Comparison of ENCODE assay signal across 23 cellular contexts in genomic region chr20:24694157-24694726, GRCh38.
A peak's percentile ranks its signal among the peaks of the same experiment; 100 is the strongest.
DNase-seq lines count a peak whose midpoint lies in the region; ATAC-seq and TF ChIP-seq lines count a peak whose summit lies in the region.
"Had no signal": no experiment of that assay in that cellular context is flagged by ENCODE, and none has a peak within 500 bp of the region (broad histone marks: within the 10 kb centered on the region; RNA-seq: fewer than 3 reads in every experiment).

No MANE protein-coding gene starts in this region.

- H3K18ac ChIP-seq in mesenchymal stem cell (ENCODE audit: low read depth in 1 of 2, low read length in 2 of 2), result no peak overlapping the region

- intact Hi-C loops in stomach (cut with DNase I; ENCODE audit: low total_unique reads), result no loop called here

- no peaks in the 10 kb centered on the region for H3K36me3 ChIP-seq in Peyer's patch
- H3K36me3 ChIP-seq in mesenchymal stem cell (ENCODE audit: control insufficient read depth in 1 of 2, insufficient read depth in 2 of 2, low read depth in 1 of 2, low read length in 2 of 2), result no peaks in the 10 kb centered on the region
- no peaks in the 10 kb centered on the region for H3K36me3 ChIP-seq in stomach
- H3K36me3 ChIP-seq: esophagus squamous epithelium, gastroesophageal sphincter had no signal

- no peak overlapping the region for H3K4me3 ChIP-seq in Peyer's patch
- no peak overlapping the region for H3K4me3 ChIP-seq in mesenchymal stem cell (ENCODE audit: insufficient read depth in 1 of 2, low read depth in 1 of 2, low read length in 2 of 2)
- H3K4me3 ChIP-seq in stomach, result no peak overlapping the region
- H3K4me3 ChIP-seq: body of pancreas, esophagus squamous epithelium, gastroesophageal sphincter, GM12878 had no signal

- no peak overlapping the region for H3K4ac ChIP-seq in mesenchymal stem cell (ENCODE audit: low read depth in 1 of 2, low read length in 2 of 2)

- no peak overlapping the region for H3K23ac ChIP-seq in mesenchymal stem cell (ENCODE audit: low read length in 2 of 2)

- TF ChIP-seq EP300 in stomach (IDR thresholded peaks at IDR 0.05), result no peak

- no peak for TF ChIP-seq POLR2A in Peyer's patch (IDR thresholded peaks at IDR 0.05)
- TF ChIP-seq POLR2A in stomach (IDR thresholded peaks at IDR 0.05), result no peak

- H3K4me1 ChIP-seq in Peyer's patch, result no peaks in the 10 kb centered on the region
- H3K4me1 ChIP-seq in mesenchymal stem cell (ENCODE audit: control insufficient read depth, insufficient read depth, low read depth, low read length), result no peaks in the 10 kb centered on the region
- peaks cover 0 to 11% (median 0%) of the 10 kb centered on the region in 4 donors for H3K4me1 ChIP-seq in stomach
- no peaks in the 10 kb centered on the region for H3K4me1 ChIP-seq in foreskin keratinocyte
- H3K4me1 ChIP-seq: body of pancreas had no signal

- H3K9ac ChIP-seq in mesenchymal stem cell (ENCODE audit: low read length), result peak overlapping the region; percentile 11

- no peaks in the 10 kb centered on the region for H3K9me3 ChIP-seq in Peyer's patch
- no peaks in the 10 kb centered on the region for H3K9me3 ChIP-seq in mesenchymal stem cell (ENCODE audit: control insufficient read depth, low read length)
- no peaks in the 10 kb centered on the region for H3K9me3 ChIP-seq in stomach
- H3K9me3 ChIP-seq: body of pancreas, esophagus squamous epithelium, gastroesophageal sphincter had no signal

- H4K8ac ChIP-seq in mesenchymal stem cell (ENCODE audit: low read length), result no peak overlapping the region

- no peak overlapping the region for H3K14ac ChIP-seq in mesenchymal stem cell (ENCODE audit: low read length in 2 of 2)

- no peaks in the 10 kb centered on the region for H3K79me1 ChIP-seq in mesenchymal stem cell (replicated peaks; ENCODE audit: low read length, poor library complexity, severe bottlenecking)

- H3K4me2 ChIP-seq in mesenchymal stem cell (ENCODE audit: low read length, poor library complexity, severe bottlenecking), result no peak overlapping the region

- no peak overlapping the region for H2BK5ac ChIP-seq in mesenchymal stem cell (ENCODE audit: low read depth, low read length, poor library complexity, severe bottlenecking)

- peak; percentile 19 for DNase-seq in activated CD4-positive, CD25-positive, alpha-beta regulatory T cell treated with anti-CD3 and anti-CD28 coated beads, Interleukin-2, amount 50 U/mL, for 72 hours
- peak; percentile 3 to 37 (median 28) for DNase-seq in Peyer's patch
- DNase-seq in mesenchymal stem cell, result no peak
- DNase-seq in stomach, result peak; percentile 11
- no peak for DNase-seq in cerebellum (ENCODE audit: low spot score)
- no peak for DNase-seq in foreskin keratinocyte
- DNase-seq: 8988T; AML-193; effector memory CD8-positive, alpha-beta T cell; esophagus squamous epithelium; HFFc6; Karpas-422; NCI-H2029; NCI-H226; NCI-H748 treated with DMSO at 0.1 percent for 48 hours; stimulated activated CD4-positive, alpha-beta T cell treated with anti-CD3 and anti-CD28 coated beads, Interleukin-1b, Interleukin-23, amount 100 ng/mL, for 48 hours had no signal

- H3K27ac ChIP-seq in Peyer's patch, result no peak overlapping the region
- no peak overlapping the region for H3K27ac ChIP-seq in mesenchymal stem cell (ENCODE audit: low read length, poor library complexity, severe bottlenecking)
- H3K27ac ChIP-seq in stomach, result no peak overlapping the region
- H3K27ac ChIP-seq in foreskin keratinocyte, result no peak overlapping the region
- H3K27ac ChIP-seq: body of pancreas, esophagus squamous epithelium, gastroesophageal sphincter had no signal

- ATAC-seq in activated CD4-positive, CD25-positive, alpha-beta regulatory T cell treated with anti-CD3 and anti-CD28 coated beads, Interleukin-2, amount 50 U/mL, for 24 hours, result no peak
- ATAC-seq in foreskin keratinocyte, result no peak
- ATAC-seq in HG03045 (IDR thresholded peaks at IDR 0.05; ENCODE audit: unreplicated experiment), result no peak
- ATAC-seq: body of pancreas; effector memory CD8-positive, alpha-beta T cell; gastroesophageal sphincter; GM12878; natural killer cell treated with Interleukin-12 subunit alpha and Interleukin-12 subunit beta and Interleukin-15 and Interleukin-18, amount 100 ng/mL, for 72 hours; stimulated activated memory B cell treated with anti-CD40 and anti-IgM and Interleukin-4, amounts not matched to agents 10 μg/mL and 1 μg/mL and 100 μg/mL, for 72 hours had no signal

- H3K27me3 ChIP-seq in Peyer's patch (no peaks in the 10 kb centered on the region), mesenchymal stem cell (ENCODE audit: control insufficient read depth in 1 of 2, insufficient read depth in 1 of 2, low read length in 2 of 2) (peaks cover 10 to 41% of the 10 kb centered on the region in 2 experiments), stomach (peaks cover 0 to 5% (median 0%) of the 10 kb centered on the region in 3 donors), foreskin keratinocyte (no peaks in the 10 kb centered on the region)
- H3K27me3 ChIP-seq: body of pancreas had no signal

- no peak overlapping the region for H2BK120ac ChIP-seq in mesenchymal stem cell (ENCODE audit: low read depth, low read length)

- H4K91ac ChIP-seq in mesenchymal stem cell (ENCODE audit: low read length), result no peak overlapping the region

- no peak overlapping the region for H2BK15ac ChIP-seq in mesenchymal stem cell (ENCODE audit: low read depth, poor library complexity, severe bottlenecking)

- TF ChIP-seq CTCF in Peyer's patch (IDR thresholded peaks at IDR 0.05) (no peak), stomach (IDR thresholded peaks at IDR 0.05) (no peak), foreskin keratinocyte (conservative IDR thresholded peaks at IDR 0.05) (no peak)

- 88% methylated on average over 12 of the region's 12 CpGs for WGBS in mesenchymal stem cell
- 74 to 85% (median 80%) methylated on average over 10 to 12 of the region's 12 CpGs for WGBS in stomach, 5 donors

- no peak overlapping the region for H2AK5ac ChIP-seq in mesenchymal stem cell (ENCODE audit: low read length, severe bottlenecking)

- no peak overlapping the region for H2BK12ac ChIP-seq in mesenchymal stem cell (ENCODE audit: low read length in 2 of 2)

- no peak overlapping the region for H2AFZ ChIP-seq in mesenchymal stem cell (ENCODE audit: low read depth, low read length)

Comparison
In these comparisons a context has a peak if more than half of its experiments do, and no peak if none do; other contexts are left out.
1. DNase-seq: peak in activated CD4-positive, CD25-positive, alpha-beta regulatory T cell treated with anti-CD3 and anti-CD28 coated beads, Interleukin-2, amount 50 U/mL, for 72 hours (single experiment), Peyer's patch (3 of 3) and stomach (single experiment); none in mesenchymal stem cell (single experiment), cerebellum (single experiment) and foreskin keratinocyte (0 of 2).